9 cellular contexts compared by ENCODE assay signal in the genomic region with DNA sequence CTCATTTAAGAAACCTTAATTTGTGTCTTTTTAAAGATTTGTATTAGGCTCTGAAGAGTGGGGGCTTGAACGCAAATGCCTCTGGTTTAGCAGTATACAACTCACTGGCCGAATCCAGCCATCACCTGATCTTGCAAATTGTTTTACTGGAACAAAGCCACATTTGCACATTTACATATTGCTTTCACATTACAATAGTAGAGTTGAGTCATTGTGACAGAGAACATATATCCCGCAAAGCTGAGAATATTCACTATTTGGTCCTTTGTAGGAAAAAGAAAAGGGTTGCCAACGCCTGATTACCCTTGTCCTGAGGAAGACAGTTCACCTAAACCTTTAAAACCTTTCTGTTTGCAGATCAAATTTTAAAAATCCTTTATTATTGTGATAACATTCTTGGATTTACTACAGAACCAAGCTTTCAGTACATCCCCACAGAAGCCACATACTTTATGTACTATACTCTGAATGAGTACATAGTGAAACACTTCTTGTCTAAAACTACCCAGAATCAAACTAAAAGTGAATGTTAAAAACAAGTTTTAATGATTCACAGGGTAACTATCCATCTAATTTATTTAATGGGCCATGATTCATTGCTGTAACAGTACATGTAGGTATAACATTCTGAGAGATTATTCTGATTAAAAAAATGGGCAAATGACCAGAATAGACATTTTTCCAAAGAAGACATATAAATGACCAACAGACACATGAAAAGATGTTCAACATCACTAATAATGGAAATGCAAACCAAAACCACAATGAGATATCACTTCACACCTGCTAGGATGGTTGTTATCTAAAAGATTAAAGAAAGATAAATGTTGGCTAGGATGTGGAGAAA.
DNase-seq lines count a peak whose midpoint lies in the region; ATAC-seq and TF ChIP-seq lines count a peak whose summit lies in the region.
"Had no signal": no experiment of that assay in that cellular context is flagged by ENCODE, and none has a peak within 500 bp of the region (broad histone marks: within the 10 kb centered on the region; RNA-seq: fewer than 3 reads in every experiment).

No MANE protein-coding gene starts in this region.

- in situ Hi-C loops in HAP-1 (cut with MboI; ENCODE audit: low sequenced_read_pairs): no loop called here

- H3K36me3 ChIP-seq in HAP-1 (replicated peaks): no peaks in the 10 kb centered on the region
- H3K36me3 ChIP-seq: lower lobe of right lung had no signal

- H3K4me3 ChIP-seq in HAP-1 (no peak overlapping the region), fibroblast of the aortic adventitia (ENCODE audit: low read depth, low read length) (no peak overlapping the region)
- H3K4me3 ChIP-seq: lower lobe of right lung had no signal

- peaks cover 39% of the 10 kb centered on the region for H3K4me1 ChIP-seq in HAP-1
- H3K4me1 ChIP-seq: lower lobe of right lung had no signal

- no peaks in the 10 kb centered on the region for H3K9me3 ChIP-seq in HAP-1
- H3K9me3 ChIP-seq: lower lobe of right lung had no signal

- no peak for TF ChIP-seq CTCF in fibroblast of the aortic adventitia (IDR thresholded peaks at IDR 0.05; ENCODE audit: insufficient read depth, low read length)

- peak; percentile 85 for ATAC-seq in GM18867 (IDR thresholded peaks at IDR 0.05; ENCODE audit: unreplicated experiment)
- peak; percentile 50 for ATAC-seq in HG03558 (IDR thresholded peaks at IDR 0.05; ENCODE audit: extremely low read depth, unreplicated experiment)
- ATAC-seq: lower lobe of right lung had no signal

- H3K27me3 ChIP-seq in HAP-1 (ENCODE audit: low read depth): no peaks in the 10 kb centered on the region

- DNase-seq in HAP-1 (ENCODE audit: low spot score in 2 of 2): peak; percentile 56 to 87
- peak; percentile 78 for DNase-seq in fibroblast of the aortic adventitia (ENCODE audit: low read depth)
- DNase-seq in stimulated activated CD4-positive, alpha-beta T cell treated with anti-CD3 and anti-CD28 coated beads, Interleukin-4, amount 100 ng/mL, for 24 hours: no peak
- DNase-seq in amygdala (lab: John Stamatoyannopoulos, UW): no peak
- DNase-seq in NCI-H1417 (lab: John Stamatoyannopoulos, UW): no peak
- DNase-seq in NCI-H345 (lab: John Stamatoyannopoulos, UW): no peak
- DNase-seq: lower lobe of right lung had no signal

Comparison
In these comparisons a context has a peak if more than half of its experiments do, and no peak if none do; other contexts are left out.
1. DNase-seq: peak in HAP-1 (2 of 2) and fibroblast of the aortic adventitia (single experiment); none in stimulated activated CD4-positive, alpha-beta T cell treated with anti-CD3 and anti-CD28 coated beads, Interleukin-4, amount 100 ng/mL, for 24 hours (single experiment), amygdala (0 of 56), NCI-H1417 (0 of 3) and NCI-H345 (single experiment).